ENCODE assay signal across 1 cellular context in genomic region chr11:45900916-45901617, GRCh38.
TF ChIP-seq lines count a peak whose summit lies in the region.

No MANE protein-coding gene starts in this region.

TF ChIP-seq in HepG2, 621 proteins besides CTCF, POLR2A, EP300 and RAD21:
- TF ChIP-seq RARA (CRISPR knock-in tag; IDR thresholded peaks at IDR 0.05) (no peak), REL (CRISPR knock-in tag; conservative IDR thresholded peaks at IDR 0.05) (no peak), ZNF44 (CRISPR knock-in tag; IDR thresholded peaks at IDR 0.05) (no peak)
- TF ChIP-seq, protein P1, sequence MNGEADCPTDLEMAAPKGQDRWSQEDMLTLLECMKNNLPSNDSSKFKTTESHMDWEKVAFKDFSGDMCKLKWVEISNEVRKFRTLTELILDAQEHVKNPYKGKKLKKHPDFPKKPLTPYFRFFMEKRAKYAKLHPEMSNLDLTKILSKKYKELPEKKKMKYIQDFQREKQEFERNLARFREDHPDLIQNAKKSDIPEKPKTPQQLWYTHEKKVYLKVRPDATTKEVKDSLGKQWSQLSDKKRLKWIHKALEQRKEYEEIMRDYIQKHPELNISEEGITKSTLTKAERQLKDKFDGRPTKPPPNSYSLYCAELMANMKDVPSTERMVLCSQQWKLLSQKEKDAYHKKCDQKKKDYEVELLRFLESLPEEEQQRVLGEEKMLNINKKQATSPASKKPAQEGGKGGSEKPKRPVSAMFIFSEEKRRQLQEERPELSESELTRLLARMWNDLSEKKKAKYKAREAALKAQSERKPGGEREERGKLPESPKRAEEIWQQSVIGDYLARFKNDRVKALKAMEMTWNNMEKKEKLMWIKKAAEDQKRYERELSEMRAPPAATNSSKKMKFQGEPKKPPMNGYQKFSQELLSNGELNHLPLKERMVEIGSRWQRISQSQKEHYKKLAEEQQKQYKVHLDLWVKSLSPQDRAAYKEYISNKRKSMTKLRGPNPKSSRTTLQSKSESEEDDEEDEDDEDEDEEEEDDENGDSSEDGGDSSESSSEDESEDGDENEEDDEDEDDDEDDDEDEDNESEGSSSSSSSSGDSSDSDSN (CRISPR knock-in tag; IDR thresholded peaks at IDR 0.05) = no peak
